In genomic region chr21:43790053-43790524, GRCh38 we compare ENCODE assay signal across 1 cellular context.
TF ChIP-seq lines count a peak whose summit lies in the region.

No MANE protein-coding gene starts in this region.

TF ChIP-seq in endothelial cell of umbilical vein, 7 proteins besides CTCF, POLR2A, EP300 and RAD21 (continued from another document):
- no peak for TF ChIP-seq JUN (IDR thresholded peaks at IDR 0.05; ENCODE audit: borderline replicate concordance, insufficient read depth, insufficient read length, low read depth)
- TF ChIP-seq GATA2 (IDR thresholded peaks at IDR 0.05; ENCODE audit: insufficient read depth, insufficient read length, low read depth, low read length) = no peak
